In genomic region chr14:103141117-103141796, GRCh38 we compare ENCODE assay signal across 9 cellular contexts. TPM values are rescaled to one million over a fixed set of nuclear protein-coding genes. Genes with fewer than 3 reads are reported as not detected.
A peak's percentile ranks its signal among the peaks of the same experiment; 100 is the strongest.
DNase-seq lines count a peak whose midpoint lies in the region; ATAC-seq and TF ChIP-seq lines count a peak whose summit lies in the region.
"Had no signal": no experiment of that assay in that cellular context is flagged by ENCODE, and none has a peak within 500 bp of the region (broad histone marks: within the 10 kb centered on the region; RNA-seq: fewer than 3 reads in every experiment).

No MANE protein-coding gene starts in this region.

- no peaks in the 10 kb centered on the region for H3K9me3 Mint-ChIP-seq in activated naive CD4-positive, alpha-beta T cell treated with anti-CD3 and anti-CD28 coated beads, Interleukin-2, amount 10 ng/mL, durations not matched to agents 7 days and 5 days
- no peaks in the 10 kb centered on the region for H3K9me3 Mint-ChIP-seq in nephron

- TF ChIP-seq CTCF in breast epithelium (IDR thresholded peaks at IDR 0.05) (peak in 2 of 3 donors; percentile 32 to 47), nephron (IDR thresholded peaks at IDR 0.05; ENCODE audit: unreplicated experiment in 3 of 3) (peak; percentile 35 to 57 (median 48))

- H3K9me3 ChIP-seq in breast epithelium: no peaks in the 10 kb centered on the region

- H3K27me3 Mint-ChIP-seq in activated naive CD4-positive, alpha-beta T cell treated with anti-CD3 and anti-CD28 coated beads, Interleukin-2, amount 10 ng/mL, durations not matched to agents 7 days and 5 days: peaks cover 41% of the 10 kb centered on the region
- no peaks in the 10 kb centered on the region for H3K27me3 Mint-ChIP-seq in nephron (ENCODE audit: low read depth)

- intact Hi-C loops in breast epithelium (cut with DNase I; ENCODE audit: low total_unique reads): no loop called here

- H3K27ac ChIP-seq in breast epithelium: no peak overlapping the region

- H3K4me3 ChIP-seq in breast epithelium: peak overlapping the region in 1 of 3 donors; percentile 21

- peaks cover 8% of the 10 kb centered on the region in 2 donors for H3K4me1 ChIP-seq in breast epithelium

- ATAC-seq in HG02885 (IDR thresholded peaks at IDR 0.05; ENCODE audit: poor library complexity, unreplicated experiment) (peak; percentile 24), HG03196 (IDR thresholded peaks at IDR 0.05; ENCODE audit: unreplicated experiment) (no peak)

- no peak overlapping the region for H3K4me3 Mint-ChIP-seq in activated naive CD4-positive, alpha-beta T cell treated with anti-CD3 and anti-CD28 coated beads, Interleukin-2, amount 10 ng/mL, durations not matched to agents 7 days and 5 days
- peak overlapping the region in 1 of 3 experiments; percentile 19 for H3K4me3 Mint-ChIP-seq in nephron

- peak; percentile 52 for DNase-seq in activated naive CD4-positive, alpha-beta T cell treated with anti-CD3 and anti-CD28 coated beads, Interleukin-2, amount 10 ng/mL, durations not matched to agents 7 days and 5 days
- DNase-seq in activated naive CD4-positive, alpha-beta T cell treated with anti-CD3 and anti-CD28 coated beads, Interleukin-2, amount 50 U/mL, for 16 hours: no peak
- DNase-seq in NCI-H345 treated with DMSO at 0.1 percent for 48 hours (lab: John Stamatoyannopoulos, UW; ENCODE audit: unreplicated experiment): peak; percentile 75
- DNase-seq in breast epithelium (ENCODE audit: low spot score in 2 of 2): no peak
- no peak for DNase-seq in C1 segment of cervical spinal cord (lab: John Stamatoyannopoulos, UW)

- TF ChIP-seq POLR2A in breast epithelium (IDR thresholded peaks at IDR 0.05): no peak

- no peaks in the 10 kb centered on the region for H3K27me3 ChIP-seq in breast epithelium

- no peaks in the 10 kb centered on the region for H3K36me3 ChIP-seq in breast epithelium

- no peaks in the 10 kb centered on the region for H3K36me3 Mint-ChIP-seq in activated naive CD4-positive, alpha-beta T cell treated with anti-CD3 and anti-CD28 coated beads, Interleukin-2, amount 10 ng/mL, durations not matched to agents 7 days and 5 days
- no peaks in the 10 kb centered on the region for H3K36me3 Mint-ChIP-seq in nephron (ENCODE audit: low read depth)

- no peak overlapping the region for H3K27ac Mint-ChIP-seq in activated naive CD4-positive, alpha-beta T cell treated with anti-CD3 and anti-CD28 coated beads, Interleukin-2, amount 10 ng/mL, durations not matched to agents 7 days and 5 days
- peak overlapping the region; percentile 22 to 61 (median 35) for H3K27ac Mint-ChIP-seq in nephron

- CTCF ChIA-PET in activated naive CD4-positive, alpha-beta T cell treated with anti-CD3 and anti-CD28 coated beads, Interleukin-2, amount 10 ng/mL, durations not matched to agents 7 days and 5 days (lab: Charles Lee): interaction anchor here (0.7 to 1.8 kb wide), 4 partner anchors 24 to 38 kb away, joined by 3 to 9 read pairs (median 4); no protein-coding TSS in a partner anchor

- H3K4me1 Mint-ChIP-seq in activated naive CD4-positive, alpha-beta T cell treated with anti-CD3 and anti-CD28 coated beads, Interleukin-2, amount 10 ng/mL, durations not matched to agents 7 days and 5 days: peaks cover 2% of the 10 kb centered on the region
- H3K4me1 Mint-ChIP-seq in nephron: peaks cover 51% of the 10 kb centered on the region

RNA-seq across cellular contexts. Expression of gene TNFAIP2, which starts 18.0 kb away (rescaled TPM):
- 10 to 100 TPM; 43.6 to 76.5 (median 60.0) TPM for total RNA-seq in breast epithelium

RNA-seq across cellular contexts. Expression of gene EXOC3L4, which starts 46.7 kb away (rescaled TPM):
- total RNA-seq in breast epithelium: 1 to 10 TPM in 1 of 3 donors, under 1 TPM in 1, not detected in 1; 0.66 to 1.0 TPM

RNA-seq across cellular contexts. Expression of gene LBHD2, which starts 57.2 kb away (rescaled TPM):
- total RNA-seq in breast epithelium: not detected
- total RNA-seq: aorta had no signal

Comparison
In these comparisons a context has a peak if more than half of its experiments do, and no peak if none do; other contexts are left out.
1. DNase-seq: peak in activated naive CD4-positive, alpha-beta T cell treated with anti-CD3 and anti-CD28 coated beads, Interleukin-2, amount 10 ng/mL, durations not matched to agents 7 days and 5 days (single experiment) and NCI-H345 treated with DMSO at 0.1 percent for 48 hours (single experiment); none in activated naive CD4-positive, alpha-beta T cell treated with anti-CD3 and anti-CD28 coated beads, Interleukin-2, amount 50 U/mL, for 16 hours (single experiment), breast epithelium (0 of 2) and C1 segment of cervical spinal cord (0 of 14).